In genomic region chr10:122822973-122823690, GRCh38 we compare ENCODE assay signal across 20 cellular contexts.
A peak's percentile ranks its signal among the peaks of the same experiment; 100 is the strongest.
DNase-seq lines count a peak whose midpoint lies in the region; ATAC-seq lines count a peak whose summit lies in the region.
"Had no signal": no experiment of that assay in that cellular context is flagged by ENCODE, and none has a peak within 500 bp of the region (broad histone marks: within the 10 kb centered on the region; RNA-seq: fewer than 3 reads in every experiment).

No MANE protein-coding gene starts in this region.

- peak; percentile 32 for ATAC-seq in stimulated activated naive CD8-positive, alpha-beta T cell treated with anti-CD3 and anti-CD28 coated beads, Interleukin-15, Interleukin-2, amounts not matched to agents 100 U/mL and 50 U/mL, for 24 hours
- no peak for ATAC-seq in stimulated activated naive CD8-positive, alpha-beta T cell treated with anti-CD3 and anti-CD28 coated beads, Interleukin-15, amount 100 ng/mL, for 72 hours
- ATAC-seq in stimulated activated effector memory CD8-positive, alpha-beta T cell treated with anti-CD3 and anti-CD28 coated beads, Interleukin-12 subunit alpha, Interleukin-12 subunit beta, amount 100 ng/mL, for 72 hours = peak; percentile 40
- ATAC-seq in GM21381 (IDR thresholded peaks at IDR 0.05; ENCODE audit: unreplicated experiment) = no peak
- ATAC-seq: GM12878 had no signal

- no peaks in the 10 kb centered on the region for H3K4me1 Mint-ChIP-seq in stimulated activated naive CD8-positive, alpha-beta T cell treated with anti-CD3 and anti-CD28 coated beads, Interleukin-15, amount 100 ng/mL, for 72 hours
- H3K4me1 Mint-ChIP-seq in stimulated activated effector memory CD8-positive, alpha-beta T cell treated with anti-CD3 and anti-CD28 coated beads, Interleukin-12 subunit alpha, Interleukin-12 subunit beta, amount 100 ng/mL, for 72 hours = no peaks in the 10 kb centered on the region
- H3K4me1 Mint-ChIP-seq: B cell; CD14-positive monocyte; CD4-positive, alpha-beta memory T cell; CD4-positive, CD25-positive, alpha-beta regulatory T cell; CD8-positive, alpha-beta memory T cell had no signal

- H3K4me3 Mint-ChIP-seq in stimulated activated naive CD8-positive, alpha-beta T cell treated with anti-CD3 and anti-CD28 coated beads, Interleukin-15, amount 100 ng/mL, for 72 hours = no peak overlapping the region
- no peak overlapping the region for H3K4me3 Mint-ChIP-seq in stimulated activated effector memory CD8-positive, alpha-beta T cell treated with anti-CD3 and anti-CD28 coated beads, Interleukin-12 subunit alpha, Interleukin-12 subunit beta, amount 100 ng/mL, for 72 hours
- H3K4me3 Mint-ChIP-seq: B cell; CD14-positive monocyte; CD4-positive, alpha-beta memory T cell; CD4-positive, CD25-positive, alpha-beta regulatory T cell; CD8-positive, alpha-beta memory T cell had no signal

- peaks cover 65% of the 10 kb centered on the region for H3K27me3 Mint-ChIP-seq in stimulated activated naive CD8-positive, alpha-beta T cell treated with anti-CD3 and anti-CD28 coated beads, Interleukin-15, amount 100 ng/mL, for 72 hours

- DNase-seq in stimulated activated naive CD8-positive, alpha-beta T cell treated with anti-CD3 and anti-CD28 coated beads, Interleukin-15, Interleukin-2, amounts not matched to agents 100 U/mL and 50 U/mL, for 24 hours = no peak
- DNase-seq in stimulated activated naive CD8-positive, alpha-beta T cell treated with anti-CD3 and anti-CD28 coated beads, Interleukin-15, amount 100 ng/mL, for 72 hours = no peak
- no peak for DNase-seq in stimulated activated effector memory CD8-positive, alpha-beta T cell treated with anti-CD3 and anti-CD28 coated beads, Interleukin-12 subunit alpha, Interleukin-12 subunit beta, amount 100 ng/mL, for 72 hours (ENCODE audit: low spot score in 2 of 2)
- no peak for DNase-seq in C1 segment of cervical spinal cord (lab: John Stamatoyannopoulos, UW)
- DNase-seq: AML-193; CD4-positive, alpha-beta memory T cell; CD4-positive, CD25-positive, alpha-beta regulatory T cell; CD8-positive, alpha-beta memory T cell; COR-L47; DMS 273 treated with DMSO at 0.1 percent for 48 hours; DMS153; DMS53; DMS79; DND-41; EL; GDM1 had no signal

- no peaks in the 10 kb centered on the region for H3K36me3 Mint-ChIP-seq in stimulated activated effector memory CD8-positive, alpha-beta T cell treated with anti-CD3 and anti-CD28 coated beads, Interleukin-12 subunit alpha, Interleukin-12 subunit beta, amount 100 ng/mL, for 72 hours
- H3K36me3 Mint-ChIP-seq: CD14-positive monocyte; CD4-positive, alpha-beta memory T cell; CD4-positive, CD25-positive, alpha-beta regulatory T cell; CD8-positive, alpha-beta memory T cell had no signal

- H3K9me3 Mint-ChIP-seq in stimulated activated naive CD8-positive, alpha-beta T cell treated with anti-CD3 and anti-CD28 coated beads, Interleukin-15, amount 100 ng/mL, for 72 hours = no peaks in the 10 kb centered on the region
- H3K9me3 Mint-ChIP-seq in stimulated activated effector memory CD8-positive, alpha-beta T cell treated with anti-CD3 and anti-CD28 coated beads, Interleukin-12 subunit alpha, Interleukin-12 subunit beta, amount 100 ng/mL, for 72 hours = no peaks in the 10 kb centered on the region
- H3K9me3 Mint-ChIP-seq: CD8-positive, alpha-beta memory T cell had no signal

- H3K27ac Mint-ChIP-seq in stimulated activated naive CD8-positive, alpha-beta T cell treated with anti-CD3 and anti-CD28 coated beads, Interleukin-15, amount 100 ng/mL, for 72 hours = no peak overlapping the region
- H3K27ac Mint-ChIP-seq in stimulated activated effector memory CD8-positive, alpha-beta T cell treated with anti-CD3 and anti-CD28 coated beads, Interleukin-12 subunit alpha, Interleukin-12 subunit beta, amount 100 ng/mL, for 72 hours = no peak overlapping the region
- H3K27ac Mint-ChIP-seq: B cell; CD4-positive, CD25-positive, alpha-beta regulatory T cell; CD8-positive, alpha-beta memory T cell had no signal

Comparison
In these comparisons a context has a peak if more than half of its experiments do, and no peak if none do; other contexts are left out.
1. ATAC-seq: peak in stimulated activated naive CD8-positive, alpha-beta T cell treated with anti-CD3 and anti-CD28 coated beads, Interleukin-15, Interleukin-2, amounts not matched to agents 100 U/mL and 50 U/mL, for 24 hours (single experiment) and stimulated activated effector memory CD8-positive, alpha-beta T cell treated with anti-CD3 and anti-CD28 coated beads, Interleukin-12 subunit alpha, Interleukin-12 subunit beta, amount 100 ng/mL, for 72 hours (single experiment); none in stimulated activated naive CD8-positive, alpha-beta T cell treated with anti-CD3 and anti-CD28 coated beads, Interleukin-15, amount 100 ng/mL, for 72 hours (single experiment) and GM21381 (single experiment).